Comparison of ENCODE assay signal across 23 cellular contexts in the genomic region with DNA sequence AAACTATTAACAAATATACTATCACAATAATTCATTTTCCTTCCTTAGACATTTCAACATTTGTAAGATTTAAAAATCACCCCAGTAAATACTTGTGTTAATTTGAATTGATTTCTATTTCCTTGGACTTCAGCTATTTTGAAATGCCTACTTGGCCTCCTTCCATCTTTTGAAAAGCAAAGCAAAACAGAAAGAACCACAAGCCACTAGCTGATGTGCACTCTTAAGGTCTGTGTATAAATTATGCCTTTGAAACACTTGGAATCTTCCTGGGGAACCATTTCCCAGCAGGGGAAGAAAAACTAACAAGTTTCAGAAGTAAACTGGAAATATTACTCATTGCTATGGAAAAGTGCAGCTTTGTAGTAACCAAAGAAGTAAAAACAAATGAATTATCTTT.
DNase-seq lines count a peak whose midpoint lies in the region; TF ChIP-seq lines count a peak whose summit lies in the region.
"Had no signal": no experiment of that assay in that cellular context is flagged by ENCODE, and none has a peak within 500 bp of the region (broad histone marks: within the 10 kb centered on the region; RNA-seq: fewer than 3 reads in every experiment).

No MANE protein-coding gene starts in this region.

- H3K27me3 Mint-ChIP-seq in HFFc6 (ENCODE audit: insufficient read depth): peaks cover 3% of the 10 kb centered on the region; the same call in 1 of the 2 replicates
- H3K27me3 Mint-ChIP-seq: brain, type B pancreatic cell had no signal

- H2BK120ac ChIP-seq in mesenchymal stem cell (ENCODE audit: low read depth, low read length): no peak overlapping the region

- H3K36me3 ChIP-seq in mesenchymal stem cell (ENCODE audit: control insufficient read depth in 1 of 2, insufficient read depth in 2 of 2, low read depth in 1 of 2, low read length in 2 of 2): no peaks in the 10 kb centered on the region

- CTCF ChIA-PET in AG04450 (lab: Charles Lee): no interaction called here
- CTCF ChIA-PET in RWPE1 (lab: Yijun Ruan, JAX): no interaction called here

- no peak overlapping the region for H3K4me3 ChIP-seq in AG04450 (ENCODE audit: low read depth, low read length)
- no peak overlapping the region for H3K4me3 ChIP-seq in mesenchymal stem cell (ENCODE audit: insufficient read depth in 1 of 2, low read depth in 1 of 2, low read length in 2 of 2)

- TF ChIP-seq CTCF in AG04450 (IDR thresholded peaks at IDR 0.05; ENCODE audit: low read depth, low read length) (no peak), HFFc6 (IDR thresholded peaks at IDR 0.05) (no peak), RWPE1 (conservative IDR thresholded peaks at IDR 0.05; ENCODE audit: low read depth) (no peak)

- no peak overlapping the region for H3K4me2 ChIP-seq in mesenchymal stem cell (ENCODE audit: low read length, poor library complexity, severe bottlenecking)

- H3K9me3 ChIP-seq in AG04450 (ENCODE audit: control insufficient read depth, insufficient read depth, low read length) (no peaks in the 10 kb centered on the region), mesenchymal stem cell (ENCODE audit: control insufficient read depth, low read length) (peaks cover 8% of the 10 kb centered on the region)

- no peaks in the 10 kb centered on the region for H3K79me1 ChIP-seq in mesenchymal stem cell (replicated peaks; ENCODE audit: low read length, poor library complexity, severe bottlenecking)

- H3K9ac ChIP-seq in mesenchymal stem cell (ENCODE audit: low read length): no peak overlapping the region

- no peak overlapping the region for H2BK12ac ChIP-seq in mesenchymal stem cell (ENCODE audit: low read length in 2 of 2)

- H3K4ac ChIP-seq in mesenchymal stem cell (ENCODE audit: low read depth in 1 of 2, low read length in 2 of 2): no peak overlapping the region

- no peak overlapping the region for H2AFZ ChIP-seq in mesenchymal stem cell (ENCODE audit: low read depth, low read length)

- no peak overlapping the region for H3K23ac ChIP-seq in mesenchymal stem cell (ENCODE audit: low read length in 2 of 2)

- H2BK15ac ChIP-seq in mesenchymal stem cell (ENCODE audit: low read depth, poor library complexity, severe bottlenecking): no peak overlapping the region

- H3K14ac ChIP-seq in mesenchymal stem cell (ENCODE audit: low read length in 2 of 2): no peak overlapping the region

- H4K91ac ChIP-seq in mesenchymal stem cell (ENCODE audit: low read length): no peak overlapping the region

- H2BK5ac ChIP-seq in mesenchymal stem cell (ENCODE audit: low read depth, low read length, poor library complexity, severe bottlenecking): no peak overlapping the region

- no peaks in the 10 kb centered on the region for H3K36me3 Mint-ChIP-seq in HFFc6 (ENCODE audit: low read depth)
- H3K36me3 Mint-ChIP-seq: brain; stimulated activated naive B cell treated with anti-CD40 and anti-IgM and Interleukin-4, amounts not matched to agents 10 μg/mL and 1 μg/mL and 100 μg/mL, for 72 hours; T-cell; type B pancreatic cell had no signal

- no peaks in the 10 kb centered on the region; the same call in 1 of the 2 replicates for H3K9me3 Mint-ChIP-seq in HFFc6
- H3K9me3 Mint-ChIP-seq: activated naive CD4-positive, alpha-beta T cell treated with anti-CD3 and anti-CD28 coated beads for 36 hours; stimulated activated naive B cell treated with anti-CD40 and anti-IgM and Interleukin-4, amounts not matched to agents 10 μg/mL and 1 μg/mL and 100 μg/mL, for 72 hours had no signal

- no peak overlapping the region for H3K27ac ChIP-seq in AG04450 (ENCODE audit: low read depth, low read length)
- no peak overlapping the region for H3K27ac ChIP-seq in mesenchymal stem cell (ENCODE audit: low read length, poor library complexity, severe bottlenecking)
- H3K27ac ChIP-seq in RWPE1: no peak overlapping the region

- no peaks in the 10 kb centered on the region for H3K4me1 Mint-ChIP-seq in HFFc6 (ENCODE audit: low read depth)
- H3K4me1 Mint-ChIP-seq: brain, neural crest cell, T-cell had no signal

- DNase-seq in AG04450 (ENCODE audit: low read depth, low spot score) (peak; percentile 56), HFFc6 (peak; percentile 0), fibroblast of gingiva (ENCODE audit: low read depth) (peak; percentile 83), mesenchymal stem cell (peak; percentile 79), NOMO-1 treated with DMSO at 0.1 percent for 48 hours (lab: John Stamatoyannopoulos, UW; ENCODE audit: unreplicated experiment) (no peak), NCI-H226 (no peak), RWPE1 (ENCODE audit: low spot score) (no peak), NCI-H446 (lab: John Stamatoyannopoulos, UW) (no peak)
- DNase-seq: activated CD4-positive, alpha-beta T cell treated with anti-CD3 and anti-CD28 coated beads, Interleukin-2, amount 50 U/mL, for 4 hours; activated naive CD4-positive, alpha-beta T cell treated with anti-CD3 and anti-CD28 coated beads for 36 hours; activated T-cell treated with anti-CD3 and anti-CD28 coated beads for 4 hours; DND-41; HCEC 1CT; islet precursor cell; mesendoderm; NCI-H187; NCI-H510A treated with DMSO at 0.1 percent for 48 hours; Right ventricle myocardium superior; stimulated activated naive B cell treated with anti-CD40 and anti-IgM and Interleukin-4, amounts not matched to agents 10 μg/mL and 1 μg/mL and 100 μg/mL, for 72 hours; T-cell had no signal

- H3K18ac ChIP-seq in mesenchymal stem cell (ENCODE audit: low read depth in 1 of 2, low read length in 2 of 2): no peak overlapping the region

- H3K4me1 ChIP-seq in mesenchymal stem cell (ENCODE audit: control insufficient read depth, insufficient read depth, low read depth, low read length): no peaks in the 10 kb centered on the region

- POLR2A ChIA-PET in AG04450 (lab: Yijun Ruan, JAX) (interaction anchor here (0.8 kb wide), 1 partner anchor 8 kb away, joined by 3 read pairs; no protein-coding TSS in a partner anchor), RWPE1 (lab: Yijun Ruan, JAX; ENCODE audit: low non-redundant PET) (no interaction called here)

- no peak overlapping the region for H2AK5ac ChIP-seq in mesenchymal stem cell (ENCODE audit: low read length, severe bottlenecking)

- no peak overlapping the region for H3K27ac Mint-ChIP-seq in HFFc6
- H3K27ac Mint-ChIP-seq: activated naive CD4-positive, alpha-beta T cell treated with anti-CD3 and anti-CD28 coated beads for 36 hours; stimulated activated naive B cell treated with anti-CD40 and anti-IgM and Interleukin-4, amounts not matched to agents 10 μg/mL and 1 μg/mL and 100 μg/mL, for 72 hours; T-cell; type B pancreatic cell had no signal

- H3K27me3 ChIP-seq in AG04450 (ENCODE audit: control insufficient read depth, insufficient read depth, low read length) (no peaks in the 10 kb centered on the region), mesenchymal stem cell (ENCODE audit: control insufficient read depth in 1 of 2, insufficient read depth in 1 of 2, low read length in 2 of 2) (no peaks in the 10 kb centered on the region)

- H4K8ac ChIP-seq in mesenchymal stem cell (ENCODE audit: low read length): no peak overlapping the region

- H3K4me3 Mint-ChIP-seq in HFFc6: no peak overlapping the region
- H3K4me3 Mint-ChIP-seq: activated naive CD4-positive, alpha-beta T cell treated with anti-CD3 and anti-CD28 coated beads for 36 hours; brain; neural crest cell; stimulated activated naive B cell treated with anti-CD40 and anti-IgM and Interleukin-4, amounts not matched to agents 10 μg/mL and 1 μg/mL and 100 μg/mL, for 72 hours; T-cell; type B pancreatic cell had no signal

Comparison
In these comparisons a context has a peak if more than half of its experiments do, and no peak if none do; other contexts are left out.
1. DNase-seq: peak in AG04450 (single experiment), HFFc6 (single experiment), fibroblast of gingiva (single experiment) and mesenchymal stem cell (single experiment); none in NOMO-1 treated with DMSO at 0.1 percent for 48 hours (single experiment), NCI-H226 (single experiment), RWPE1 (single experiment) and NCI-H446 (0 of 2).